1 cellular context compared by ENCODE assay signal in genomic region chr5:154652746-154653417, GRCh38.
TF ChIP-seq lines count a peak whose summit lies in the region.

No MANE protein-coding gene starts in this region.

TF ChIP-seq in endothelial cell of umbilical vein, 7 proteins besides CTCF, POLR2A, EP300 and RAD21 (continued from another document):
- TF ChIP-seq MAX (IDR thresholded peaks at IDR 0.05; ENCODE audit: insufficient read depth, insufficient read length) (no peak), POLR2AphosphoS5 (IDR thresholded peaks at IDR 0.05; ENCODE audit: insufficient read depth, low read depth, low read length) (no peak), MYC (IDR thresholded peaks at IDR 0.05; ENCODE audit: low read depth, low read length) (no peak), JUN (IDR thresholded peaks at IDR 0.05; ENCODE audit: borderline replicate concordance, insufficient read depth, insufficient read length, low read depth) (no peak), FOS (IDR thresholded peaks at IDR 0.05; ENCODE audit: borderline replicate concordance, insufficient read depth, low read length) (no peak), EZH2 (IDR thresholded peaks at IDR 0.05; ENCODE audit: borderline replicate concordance, low read depth, low read length, severe bottlenecking) (no peak)
